ENCODE assay signal across 13 cellular contexts in genomic region chr11:2678396-2678795, GRCh38. TPM values are rescaled to one million over a fixed set of nuclear protein-coding genes. Genes with fewer than 3 reads are reported as not detected.
DNase-seq lines count a peak whose midpoint lies in the region; ATAC-seq lines count a peak whose summit lies in the region.
"Had no signal": no experiment of that assay in that cellular context is flagged by ENCODE, and none has a peak within 500 bp of the region (broad histone marks: within the 10 kb centered on the region; RNA-seq: fewer than 3 reads in every experiment).

No MANE protein-coding gene starts in this region.

- DNase-seq in activated CD4-positive, CD25-positive, alpha-beta regulatory T cell treated with anti-CD3 and anti-CD28 coated beads, Interleukin-2, amount 50 U/mL, for 72 hours, result peak; percentile 3
- no peak for DNase-seq in activated CD4-positive, CD25-positive, alpha-beta regulatory T cell (lab: John Stamatoyannopoulos, UW)
- peak; percentile 58 for DNase-seq in amniotic epithelial cell (ENCODE audit: low read depth)
- peak; percentile 54 for DNase-seq in mesenchymal stem cell
- DNase-seq in NCI-H2081 (lab: John Stamatoyannopoulos, UW), result no peak
- DNase-seq in T-cell, result no peak
- DNase-seq: ACHN; C1 segment of cervical spinal cord; CD4-positive, alpha-beta T cell; DND-41; GDM1 had no signal

- no peak overlapping the region for H3K27ac ChIP-seq in mesenchymal stem cell (ENCODE audit: low read length, poor library complexity, severe bottlenecking)

- H2AK5ac ChIP-seq in mesenchymal stem cell (ENCODE audit: low read length, severe bottlenecking), result no peak overlapping the region

- H3K36me3 ChIP-seq in mesenchymal stem cell (ENCODE audit: control insufficient read depth in 1 of 2, insufficient read depth in 2 of 2, low read depth in 1 of 2, low read length in 2 of 2), result peaks cover 6 to 8% of the 10 kb centered on the region in 2 experiments
- H3K36me3 ChIP-seq: HAP-1 had no signal

- no peak overlapping the region for H2BK12ac ChIP-seq in mesenchymal stem cell (ENCODE audit: low read length in 2 of 2)

- no peak overlapping the region for H3K4me3 Mint-ChIP-seq in T-cell
- H3K4me3 Mint-ChIP-seq: CD4-positive, alpha-beta T cell had no signal

- no peak overlapping the region for H2BK15ac ChIP-seq in mesenchymal stem cell (ENCODE audit: low read depth, poor library complexity, severe bottlenecking)

- POLR2A ChIA-PET in T-cell (lab: Charles Lee), result no interaction called here

- H3K18ac ChIP-seq in mesenchymal stem cell (ENCODE audit: low read depth in 1 of 2, low read length in 2 of 2), result no peak overlapping the region

- H3K14ac ChIP-seq in mesenchymal stem cell (ENCODE audit: low read length in 2 of 2), result no peak overlapping the region

- peaks cover 0 to 3% (median 2%) of the 10 kb centered on the region in 3 donors for H3K4me1 Mint-ChIP-seq in T-cell

- H2AFZ ChIP-seq in mesenchymal stem cell (ENCODE audit: low read depth, low read length), result no peak overlapping the region

- WGBS in mesenchymal stem cell, result 11% methylated on average over 1 of the region's 1 CpG

- H3K9me3 Mint-ChIP-seq in T-cell, result no peaks in the 10 kb centered on the region
- H3K9me3 Mint-ChIP-seq: CD4-positive, alpha-beta T cell had no signal

- no peak overlapping the region for H4K8ac ChIP-seq in mesenchymal stem cell (ENCODE audit: low read length)

- no peak overlapping the region for H3K27ac Mint-ChIP-seq in T-cell
- H3K27ac Mint-ChIP-seq: CD4-positive, alpha-beta T cell had no signal

- no peak overlapping the region for H3K4me3 ChIP-seq in mesenchymal stem cell (ENCODE audit: insufficient read depth in 1 of 2, low read depth in 1 of 2, low read length in 2 of 2)
- H3K4me3 ChIP-seq: HAP-1 had no signal

- CTCF ChIA-PET in T-cell (lab: Charles Lee), result no interaction called here

- H3K4me2 ChIP-seq in mesenchymal stem cell (ENCODE audit: low read length, poor library complexity, severe bottlenecking), result no peak overlapping the region

- no peaks in the 10 kb centered on the region for H3K9me3 ChIP-seq in mesenchymal stem cell (ENCODE audit: control insufficient read depth, low read length)
- H3K9me3 ChIP-seq: HAP-1 had no signal

- H3K79me1 ChIP-seq in mesenchymal stem cell (replicated peaks; ENCODE audit: low read length, poor library complexity, severe bottlenecking), result peaks cover 5% of the 10 kb centered on the region

- H4K91ac ChIP-seq in mesenchymal stem cell (ENCODE audit: low read length), result no peak overlapping the region

- no peak overlapping the region for H3K9ac ChIP-seq in mesenchymal stem cell (ENCODE audit: low read length)

- no peaks in the 10 kb centered on the region for H3K27me3 ChIP-seq in mesenchymal stem cell (ENCODE audit: control insufficient read depth in 1 of 2, insufficient read depth in 1 of 2, low read length in 2 of 2)

- H2BK5ac ChIP-seq in mesenchymal stem cell (ENCODE audit: low read depth, low read length, poor library complexity, severe bottlenecking), result no peak overlapping the region

- no peak overlapping the region for H3K23ac ChIP-seq in mesenchymal stem cell (ENCODE audit: low read length in 2 of 2)

- no peak for ATAC-seq in T-cell (replicated peaks in 1 of 4)
- no peak for ATAC-seq in HG02885 (IDR thresholded peaks at IDR 0.05; ENCODE audit: poor library complexity, unreplicated experiment)

- H3K4me1 ChIP-seq in mesenchymal stem cell (ENCODE audit: control insufficient read depth, insufficient read depth, low read depth, low read length), result peaks cover 24% of the 10 kb centered on the region
- H3K4me1 ChIP-seq: HAP-1 had no signal

- H2BK120ac ChIP-seq in mesenchymal stem cell (ENCODE audit: low read depth, low read length), result no peak overlapping the region

- no peak overlapping the region for H3K4ac ChIP-seq in mesenchymal stem cell (ENCODE audit: low read depth in 1 of 2, low read length in 2 of 2)

- peaks cover 13% of the 10 kb centered on the region for H3K36me3 Mint-ChIP-seq in T-cell

- no peaks in the 10 kb centered on the region for H3K27me3 Mint-ChIP-seq in T-cell
- H3K27me3 Mint-ChIP-seq: CD4-positive, alpha-beta T cell had no signal

RNA-seq across cellular contexts. Expression of gene KCNQ1OT1, which starts 21.4 kb away (rescaled TPM):
- polyA plus RNA-seq in mesenchymal stem cell (2013, experiment 1 of 2), result 0.08 TPM
- 0.05 TPM for polyA plus RNA-seq in mesenchymal stem cell (2013, experiment 2 of 2)
- total RNA-seq in T-cell, result under 1 TPM; 0.30 to 0.42 (median 0.35) TPM

Comparison
In these comparisons a context has a peak if more than half of its experiments do, and no peak if none do; other contexts are left out.
1. DNase-seq: peak in activated CD4-positive, CD25-positive, alpha-beta regulatory T cell treated with anti-CD3 and anti-CD28 coated beads, Interleukin-2, amount 50 U/mL, for 72 hours (single experiment), amniotic epithelial cell (single experiment) and mesenchymal stem cell (single experiment); none in activated CD4-positive, CD25-positive, alpha-beta regulatory T cell (0 of 4), NCI-H2081 (0 of 2) and T-cell (0 of 34).